In genomic region chr16:86519649-86520316, GRCh38 we compare ENCODE assay signal across 9 cellular contexts. TPM values are rescaled to one million over a fixed set of nuclear protein-coding genes. Genes with fewer than 3 reads are reported as not detected.
DNase-seq lines count a peak whose midpoint lies in the region; ATAC-seq and TF ChIP-seq lines count a peak whose summit lies in the region.
"Had no signal": no experiment of that assay in that cellular context is flagged by ENCODE, and none has a peak within 500 bp of the region (broad histone marks: within the 10 kb centered on the region; RNA-seq: fewer than 3 reads in every experiment).

No MANE protein-coding gene starts in this region.

- no peak overlapping the region for H3K4me2 ChIP-seq in trophoblast cell (ENCODE audit: low read length)

- no peak overlapping the region for H3K4ac ChIP-seq in trophoblast cell (ENCODE audit: low read depth, low read length)

- H3K9me3 ChIP-seq in Peyer's patch (no peaks in the 10 kb centered on the region), trophoblast cell (ENCODE audit: insufficient read depth, low read depth, low read length) (peaks cover 2% of the 10 kb centered on the region), vagina (no peaks in the 10 kb centered on the region)

- H2AFZ ChIP-seq in trophoblast cell (ENCODE audit: insufficient read depth, low read length, poor library complexity), result no peak overlapping the region

- no peak overlapping the region for H3K23ac ChIP-seq in trophoblast cell (ENCODE audit: low read length)

- H3K79me1 ChIP-seq in trophoblast cell (ENCODE audit: low read length), result no peaks in the 10 kb centered on the region

- H3K27ac ChIP-seq in Peyer's patch (peak overlapping the region in 2 of 4 donors; percentile 84 to 99), foreskin keratinocyte (no peak overlapping the region), trophoblast cell (ENCODE audit: low read depth, low read length) (no peak overlapping the region), vagina (no peak overlapping the region)
- H3K27ac ChIP-seq: skin epidermis had no signal

- no peak overlapping the region for H2BK120ac ChIP-seq in trophoblast cell (ENCODE audit: insufficient read depth, low read length, poor library complexity)

- H4K8ac ChIP-seq in trophoblast cell (ENCODE audit: low read depth, low read length), result no peak overlapping the region

- H2BK5ac ChIP-seq in trophoblast cell (ENCODE audit: low read depth, low read length, poor library complexity), result no peak overlapping the region

- no peak overlapping the region for H4K12ac ChIP-seq in trophoblast cell (ENCODE audit: low read depth, low read length)

- TF ChIP-seq CTCF in GM13976 (IDR thresholded peaks at IDR 0.05; ENCODE audit: borderline replicate concordance, control extremely low read depth, extremely low read depth, insufficient read depth, missing control alignments) (peak; percentile 77), Peyer's patch (IDR thresholded peaks at IDR 0.05) (peak; percentile 63 to 87 (median 78)), foreskin keratinocyte (conservative IDR thresholded peaks at IDR 0.05) (peak; percentile 85), vagina (IDR thresholded peaks at IDR 0.05) (peak; percentile 81 to 90 (median 89))

- H3K9ac ChIP-seq in trophoblast cell (ENCODE audit: low read length), result no peak overlapping the region

- H3K14ac ChIP-seq in trophoblast cell (ENCODE audit: low read length), result no peak overlapping the region

- no peaks in the 10 kb centered on the region for H3K79me2 ChIP-seq in trophoblast cell (ENCODE audit: control insufficient read depth, insufficient read depth, low read length, poor library complexity)

- no peak overlapping the region for H3K18ac ChIP-seq in trophoblast cell (ENCODE audit: low read length)

- no peak overlapping the region for H4K91ac ChIP-seq in trophoblast cell (ENCODE audit: low read depth, low read length)

- intact Hi-C loops in vagina (cut with DNase I), result loop anchor here (2.0 to 10.0 kb wide), 3 partner anchors 245 to 695 kb away; no protein-coding TSS in a partner anchor

- H3K4me1 ChIP-seq in Peyer's patch, result peaks cover 0 to 25% (median 6%) of the 10 kb centered on the region in 4 donors
- peaks cover 3% of the 10 kb centered on the region for H3K4me1 ChIP-seq in foreskin keratinocyte
- H3K4me1 ChIP-seq in trophoblast cell (ENCODE audit: control insufficient read depth in 1 of 2, insufficient read depth in 2 of 2, low read length in 2 of 2), result peaks cover 4 to 5% of the 10 kb centered on the region in 2 experiments
- peaks cover 29% of the 10 kb centered on the region for H3K4me1 ChIP-seq in vagina

- TF ChIP-seq POLR2A in Peyer's patch (IDR thresholded peaks at IDR 0.05) (peak in 1 of 2 donors; percentile 7), vagina (IDR thresholded peaks at IDR 0.05) (no peak)

- H3K27me3 ChIP-seq in Peyer's patch (no peaks in the 10 kb centered on the region), foreskin keratinocyte (peaks cover 54% of the 10 kb centered on the region), trophoblast cell (ENCODE audit: insufficient read depth, low read length) (peaks cover 25% of the 10 kb centered on the region), vagina (no peaks in the 10 kb centered on the region)

- H3K4me3 ChIP-seq in Peyer's patch, result peak overlapping the region in 2 of 4 donors; percentile 20 to 24
- peak overlapping the region; percentile 31 for H3K4me3 ChIP-seq in trophoblast cell (ENCODE audit: low read depth, low read length)
- H3K4me3 ChIP-seq in vagina, result no peak overlapping the region
- H3K4me3 ChIP-seq: skin epidermis had no signal

- no peak overlapping the region for H2BK12ac ChIP-seq in trophoblast cell (ENCODE audit: low read length)

- WGBS in trophoblast cell (ENCODE audit: extremely low coverage, insufficient coverage, insufficient read length), result no CpG with 5 or more reads among the region's 31 CpGs

- in situ Hi-C loops in GM13976 (cut with MboI; ENCODE audit: low sequenced_read_pairs, unreplicated experiment), result loop anchor here (25.0 kb wide), 3 partner anchors 182 to 707 kb away; no protein-coding TSS in a partner anchor

- no peak overlapping the region for H2AK5ac ChIP-seq in trophoblast cell (ENCODE audit: low read length)

- peak; percentile 76 for DNase-seq in AG08395 (ENCODE audit: low spot score)
- DNase-seq in GM13976 (ENCODE audit: low spot score), result peak; percentile 83
- DNase-seq in Peyer's patch, result peak; percentile 51 to 85 (median 72)
- DNase-seq in activated effector memory CD4-positive, alpha-beta T cell treated with anti-CD3 and anti-CD28 coated beads, Interleukin-2, amount 50 U/mL, for 16 hours, result peak; percentile 87
- DNase-seq in foreskin keratinocyte, result no peak
- peak; percentile 25 to 72 for DNase-seq in trophoblast cell
- no peak for DNase-seq in vagina (ENCODE audit: extremely low spot score in 2 of 2)

- ATAC-seq in foreskin keratinocyte, result peak; percentile 49
- ATAC-seq in GM21360 (IDR thresholded peaks at IDR 0.05; ENCODE audit: unreplicated experiment), result no peak

- no peaks in the 10 kb centered on the region for H3K36me3 ChIP-seq in Peyer's patch
- H3K36me3 ChIP-seq in trophoblast cell (ENCODE audit: control insufficient read depth in 1 of 2, insufficient read depth in 2 of 2, low read length in 2 of 2), result no peaks in the 10 kb centered on the region
- H3K36me3 ChIP-seq in vagina, result no peaks in the 10 kb centered on the region

RNA-seq across cellular contexts. Expression of gene FOXF1, which starts 9.5 kb away (rescaled TPM):
- total RNA-seq in Peyer's patch (10 to 100 TPM in 2 of 4 donors, 1 to 10 TPM in 2; 4.4 to 36.3 (median 9.0) TPM), foreskin keratinocyte (not detected in 2 replicates), vagina (26.0 TPM)
- not detected in 2 replicates for polyA plus RNA-seq in foreskin keratinocyte
- 0.08 and 0.11 TPM in 2 replicates for polyA plus RNA-seq in trophoblast cell (2013)

RNA-seq across cellular contexts. Expression of gene MTHFSD, which starts 35.3 kb away (rescaled TPM):
- total RNA-seq in Peyer's patch (10 to 100 TPM; 18.2 to 35.4 (median 21.9) TPM), foreskin keratinocyte (12.7 and 13.1 TPM in 2 replicates), vagina (20.4 TPM)
- polyA plus RNA-seq in foreskin keratinocyte, result 6.9 and 7.3 TPM in 2 replicates
- polyA plus RNA-seq in trophoblast cell (2013), result 9.5 and 9.8 TPM in 2 replicates

RNA-seq across cellular contexts. Expression of gene FOXC2, which starts 46.8 kb away (rescaled TPM):
- total RNA-seq in Peyer's patch (1 to 10 TPM in 1 of 4 donors, under 1 TPM in 1, not detected in 2; 0.40 to 1.5 TPM), foreskin keratinocyte (not detected in 2 replicates), vagina (2.7 TPM)
- polyA plus RNA-seq in foreskin keratinocyte, result not detected in 2 replicates
- polyA plus RNA-seq in trophoblast cell (2013), result 1.2 TPM in 2 replicates

RNA-seq across cellular contexts. Expression of gene FOXL1, which starts 58.6 kb away (rescaled TPM):
- total RNA-seq in Peyer's patch, result 10 to 100 TPM in 1 of 4 donors, 1 to 10 TPM in 3; 2.0 to 12.4 (median 3.0) TPM
- 0.46 and 0.51 TPM in 2 replicates for total RNA-seq in foreskin keratinocyte
- polyA plus RNA-seq in foreskin keratinocyte, result 0.31 and 0.32 TPM in 2 replicates
- polyA plus RNA-seq in trophoblast cell (2013), result 0.62 and 0.64 TPM in 2 replicates
- total RNA-seq in vagina, result 0.98 TPM

Comparison
In these comparisons a context has a peak if more than half of its experiments do, and no peak if none do; other contexts are left out.
1. DNase-seq: peak in AG08395 (single experiment), GM13976 (single experiment), Peyer's patch (3 of 3), activated effector memory CD4-positive, alpha-beta T cell treated with anti-CD3 and anti-CD28 coated beads, Interleukin-2, amount 50 U/mL, for 16 hours (single experiment) and trophoblast cell (2 of 2); none in foreskin keratinocyte (0 of 2) and vagina (0 of 2).
2. Peak in every context shown above with its lines, with median percentiles within 50 percentile points of each other: CTCF ChIP-seq.